Comparison of ENCODE assay signal across 11 cellular contexts in the genomic region with DNA sequence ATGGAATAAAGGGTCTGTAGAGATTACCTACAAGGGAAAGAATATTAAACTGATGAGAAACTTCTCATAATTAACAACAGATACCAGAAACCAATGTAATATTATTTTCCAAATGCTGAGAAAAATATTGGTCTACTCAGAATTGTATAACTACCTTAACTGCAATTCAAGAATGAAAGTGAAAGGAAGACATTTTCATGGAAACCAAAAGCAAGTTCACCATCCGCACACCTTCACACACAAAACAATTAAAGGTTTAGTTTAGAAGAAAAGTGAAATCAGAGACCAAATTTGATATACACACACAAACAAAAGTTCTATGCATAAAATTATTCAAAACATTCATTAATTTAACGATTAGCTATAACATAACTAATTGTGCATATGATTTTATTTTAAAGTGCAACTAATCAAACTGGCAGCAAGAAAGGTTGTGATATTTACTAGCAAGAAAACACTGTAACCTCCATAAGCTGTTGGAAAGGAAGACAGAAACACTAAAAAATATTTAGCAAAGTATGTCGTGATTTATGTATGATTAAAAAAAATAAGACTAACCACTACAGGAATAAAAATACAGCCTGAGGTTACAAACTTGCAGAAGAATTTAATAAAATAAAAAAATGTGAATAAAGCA.
A peak's percentile ranks its signal among the peaks of the same experiment; 100 is the strongest.
DNase-seq lines count a peak whose midpoint lies in the region; ATAC-seq and TF ChIP-seq lines count a peak whose summit lies in the region.
"Had no signal": no experiment of that assay in that cellular context is flagged by ENCODE, and none has a peak within 500 bp of the region (broad histone marks: within the 10 kb centered on the region; RNA-seq: fewer than 3 reads in every experiment).

No MANE protein-coding gene starts in this region.

- H3K27ac ChIP-seq in left ventricle myocardium inferior (replicated peaks) (peak overlapping the region; percentile 55), right atrium auricular region (no peak overlapping the region), OCI-LY7 (ENCODE audit: low read depth, low read length, poor library complexity, severe bottlenecking) (no peak overlapping the region), psoas muscle (no peak overlapping the region), left lung (no peak overlapping the region)
- H3K27ac ChIP-seq: skin epidermis had no signal

- H3K79me2 ChIP-seq in OCI-LY7 (ENCODE audit: insufficient read depth, low read depth, low read length), result no peaks in the 10 kb centered on the region

- CTCF ChIA-PET in OCI-LY7 (lab: Charles Lee; ENCODE audit: unreplicated experiment), result no interaction called here

- H2AFZ ChIP-seq in OCI-LY7 (ENCODE audit: low read length), result no peak overlapping the region

- H3K27me3 ChIP-seq in left ventricle myocardium inferior (ENCODE audit: low read depth), result no peaks in the 10 kb centered on the region
- H3K27me3 ChIP-seq in right atrium auricular region, result no peaks in the 10 kb centered on the region
- H3K27me3 ChIP-seq in psoas muscle (ENCODE audit: insufficient read depth in 3 of 3, low read length in 2 of 3), result no peaks in the 10 kb centered on the region
- no peaks in the 10 kb centered on the region for H3K27me3 ChIP-seq in left lung

- H3K4me2 ChIP-seq in OCI-LY7 (ENCODE audit: low read length), result peak overlapping the region; percentile 8; the same call in 1 of the 2 replicates

- H3K9me2 ChIP-seq in OCI-LY7 (ENCODE audit: insufficient read depth, low read length), result no peaks in the 10 kb centered on the region

- intact Hi-C loops in left ventricle myocardium inferior (cut with micrococcal nuclease), result no loop called here
- intact Hi-C loops in OCI-LY7 (cut with micrococcal nuclease; ENCODE audit: unreplicated experiment), result no loop called here
- intact Hi-C loops in psoas muscle (cut with DNase I), result no loop called here
- intact Hi-C loops in left lung (cut with DNase I), result no loop called here

- no TSS peak for BruUV-seq in OCI-LY7 (replicated peaks; lab: Mats Ljungman, UMichigan)

- H4K20me1 ChIP-seq in OCI-LY7 (ENCODE audit: insufficient read depth, low read length), result no peaks in the 10 kb centered on the region

- 71 to 80% (median 77%) methylated on average over 3 of the region's 3 CpGs for WGBS in psoas muscle, 3 donors

- peak overlapping the region; percentile 52 for H3K4me3 ChIP-seq in left ventricle myocardium inferior
- H3K4me3 ChIP-seq in right atrium auricular region, result peak overlapping the region in 1 of 2 donors; percentile 19
- no peak overlapping the region for H3K4me3 ChIP-seq in OCI-LY7 (ENCODE audit: low read depth, low read length, poor library complexity, severe bottlenecking)
- peak overlapping the region; percentile 43 for H3K4me3 ChIP-seq in psoas muscle
- no peak overlapping the region for H3K4me3 ChIP-seq in left lung
- H3K4me3 ChIP-seq: skin epidermis had no signal

- ATAC-seq in GM21786 (IDR thresholded peaks at IDR 0.05; ENCODE audit: unreplicated experiment), result peak; percentile 65
- ATAC-seq in psoas muscle, result no peak
- ATAC-seq in left lung, result no peak
- ATAC-seq: activated CD4-positive, alpha-beta T cell treated with anti-CD3 and anti-CD28 coated beads for 36 hours; stimulated activated effector memory CD8-positive, alpha-beta T cell treated with anti-CD3 and anti-CD28 coated beads, Interleukin-12 subunit alpha, Interleukin-12 subunit beta, amount 100 ng/mL, for 72 hours had no signal

- H3K9me3 ChIP-seq in left ventricle myocardium inferior (replicated peaks) (no peaks in the 10 kb centered on the region), right atrium auricular region (no peaks in the 10 kb centered on the region), OCI-LY7 (ENCODE audit: low read length) (no peaks in the 10 kb centered on the region), psoas muscle (no peaks in the 10 kb centered on the region), left lung (no peaks in the 10 kb centered on the region)

- no peaks in the 10 kb centered on the region for H3K36me3 ChIP-seq in left ventricle myocardium inferior
- H3K36me3 ChIP-seq in right atrium auricular region, result no peaks in the 10 kb centered on the region
- no peaks in the 10 kb centered on the region for H3K36me3 ChIP-seq in OCI-LY7 (ENCODE audit: insufficient read depth, low read length)
- H3K36me3 ChIP-seq in psoas muscle (ENCODE audit: insufficient read depth in 1 of 2, low read depth in 1 of 2), result no peaks in the 10 kb centered on the region
- no peaks in the 10 kb centered on the region for H3K36me3 ChIP-seq in left lung

- TF ChIP-seq CTCF in left ventricle myocardium inferior (IDR thresholded peaks at IDR 0.05; ENCODE audit: borderline replicate concordance), result no peak
- no peak for TF ChIP-seq CTCF in right atrium auricular region (IDR thresholded peaks at IDR 0.05)
- no peak for TF ChIP-seq CTCF in OCI-LY7 (conservative IDR thresholded peaks at IDR 0.05; ENCODE audit: low read length)
- TF ChIP-seq CTCF in psoas muscle (IDR thresholded peaks at IDR 0.05), result no peak
- no peak for TF ChIP-seq CTCF in left lung (IDR thresholded peaks at IDR 0.05)

- POLR2A ChIA-PET in OCI-LY7 (lab: Charles Lee), result interaction anchor here (1.5 kb wide), 1 partner anchor 18 kb away, joined by 4 read pairs; no protein-coding TSS in a partner anchor

- DNase-seq in left ventricle myocardium inferior (no peak), right atrium auricular region (ENCODE audit: low spot score) (no peak), OCI-LY7 (ENCODE audit: low spot score) (no peak), psoas muscle (no peak), SK-N-DZ (ENCODE audit: low spot score) (no peak), left lung (no peak), HCEC 1CT (no peak)
- DNase-seq: activated CD4-positive, alpha-beta T cell treated with anti-CD3 and anti-CD28 coated beads for 36 hours had no signal

- H3K4me1 ChIP-seq in left ventricle myocardium inferior (no peaks in the 10 kb centered on the region), right atrium auricular region (no peaks in the 10 kb centered on the region), OCI-LY7 (ENCODE audit: insufficient read depth, low read length, poor library complexity, severe bottlenecking) (no peaks in the 10 kb centered on the region), psoas muscle (no peaks in the 10 kb centered on the region), left lung (no peaks in the 10 kb centered on the region)

Comparison
In these comparisons a context has a peak if more than half of its experiments do, and no peak if none do; other contexts are left out.
1. H3K4me3 ChIP-seq: peak in left ventricle myocardium inferior (single experiment) and psoas muscle (single experiment); none in OCI-LY7 (single experiment) and left lung (0 of 2).